Comparison of ENCODE assay signal across 1 cellular context in the genomic region with DNA sequence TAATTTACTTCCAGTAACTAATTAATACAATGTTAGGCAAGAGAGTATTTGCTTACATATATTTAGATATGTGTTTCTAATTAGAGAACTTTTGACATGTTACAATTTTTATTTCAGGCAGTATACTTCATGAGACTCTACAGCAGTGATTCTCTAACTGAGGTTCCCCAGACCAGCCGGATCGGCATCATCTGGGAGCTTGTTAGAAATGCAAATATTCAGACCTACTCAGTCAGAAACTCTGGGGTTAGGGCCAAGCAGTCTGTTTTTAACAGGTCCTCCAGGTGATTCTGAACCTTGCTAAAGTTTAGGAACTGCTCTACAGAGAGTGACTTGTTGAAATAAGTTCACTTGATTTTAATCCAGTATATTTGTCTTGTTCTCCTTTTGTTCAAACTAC.
TF ChIP-seq lines count a peak whose summit lies in the region.

No MANE protein-coding gene starts in this region.

TF ChIP-seq in HepG2, 621 proteins besides CTCF, POLR2A, EP300 and RAD21:
- TF ChIP-seq, protein P1, sequence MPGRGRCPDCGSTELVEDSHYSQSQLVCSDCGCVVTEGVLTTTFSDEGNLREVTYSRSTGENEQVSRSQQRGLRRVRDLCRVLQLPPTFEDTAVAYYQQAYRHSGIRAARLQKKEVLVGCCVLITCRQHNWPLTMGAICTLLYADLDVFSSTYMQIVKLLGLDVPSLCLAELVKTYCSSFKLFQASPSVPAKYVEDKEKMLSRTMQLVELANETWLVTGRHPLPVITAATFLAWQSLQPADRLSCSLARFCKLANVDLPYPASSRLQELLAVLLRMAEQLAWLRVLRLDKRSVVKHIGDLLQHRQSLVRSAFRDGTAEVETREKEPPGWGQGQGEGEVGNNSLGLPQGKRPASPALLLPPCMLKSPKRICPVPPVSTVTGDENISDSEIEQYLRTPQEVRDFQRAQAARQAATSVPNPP (CRISPR knock-in tag; IDR thresholded peaks at IDR 0.05), result no peak
- TF ChIP-seq SP140L (CRISPR knock-in tag; IDR thresholded peaks at IDR 0.05; ENCODE audit: borderline replicate concordance), result no peak
- no peak for TF ChIP-seq ZMAT3 (CRISPR knock-in tag; conservative IDR thresholded peaks at IDR 0.05)
- no peak for TF ChIP-seq HOXA3 (CRISPR knock-in tag; IDR thresholded peaks at IDR 0.05)
- TF ChIP-seq, protein P2, sequence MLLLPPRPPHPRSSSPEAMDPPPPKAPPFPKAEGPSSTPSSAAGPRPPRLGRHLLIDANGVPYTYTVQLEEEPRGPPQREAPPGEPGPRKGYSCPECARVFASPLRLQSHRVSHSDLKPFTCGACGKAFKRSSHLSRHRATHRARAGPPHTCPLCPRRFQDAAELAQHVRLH (CRISPR knock-in tag; IDR thresholded peaks at IDR 0.05; ENCODE audit: borderline replicate concordance, low read depth), result no peak
- no peak for TF ChIP-seq HDAC6 (IDR thresholded peaks at IDR 0.05; ENCODE audit: low read depth, low read length)
- TF ChIP-seq NFIB (CRISPR knock-in tag; IDR thresholded peaks at IDR 0.05; ENCODE audit: borderline replicate concordance), result no peak
- no peak for TF ChIP-seq ZNF720 (CRISPR knock-in tag; IDR thresholded peaks at IDR 0.05)
- TF ChIP-seq ZNF879 (CRISPR knock-in tag; IDR thresholded peaks at IDR 0.05), result no peak
- TF ChIP-seq ZNF615 (CRISPR knock-in tag; IDR thresholded peaks at IDR 0.05; ENCODE audit: borderline replicate concordance), result no peak
- TF ChIP-seq ZNF670 (CRISPR knock-in tag; IDR thresholded peaks at IDR 0.05; ENCODE audit: borderline replicate concordance), result no peak
- no peak for TF ChIP-seq MIXL1 (CRISPR knock-in tag; IDR thresholded peaks at IDR 0.05)
- no peak for TF ChIP-seq MTA3 (CRISPR knock-in tag; IDR thresholded peaks at IDR 0.05)
- TF ChIP-seq AKAP8 (CRISPR knock-in tag; IDR thresholded peaks at IDR 0.05), result no peak
- TF ChIP-seq, protein P3, sequence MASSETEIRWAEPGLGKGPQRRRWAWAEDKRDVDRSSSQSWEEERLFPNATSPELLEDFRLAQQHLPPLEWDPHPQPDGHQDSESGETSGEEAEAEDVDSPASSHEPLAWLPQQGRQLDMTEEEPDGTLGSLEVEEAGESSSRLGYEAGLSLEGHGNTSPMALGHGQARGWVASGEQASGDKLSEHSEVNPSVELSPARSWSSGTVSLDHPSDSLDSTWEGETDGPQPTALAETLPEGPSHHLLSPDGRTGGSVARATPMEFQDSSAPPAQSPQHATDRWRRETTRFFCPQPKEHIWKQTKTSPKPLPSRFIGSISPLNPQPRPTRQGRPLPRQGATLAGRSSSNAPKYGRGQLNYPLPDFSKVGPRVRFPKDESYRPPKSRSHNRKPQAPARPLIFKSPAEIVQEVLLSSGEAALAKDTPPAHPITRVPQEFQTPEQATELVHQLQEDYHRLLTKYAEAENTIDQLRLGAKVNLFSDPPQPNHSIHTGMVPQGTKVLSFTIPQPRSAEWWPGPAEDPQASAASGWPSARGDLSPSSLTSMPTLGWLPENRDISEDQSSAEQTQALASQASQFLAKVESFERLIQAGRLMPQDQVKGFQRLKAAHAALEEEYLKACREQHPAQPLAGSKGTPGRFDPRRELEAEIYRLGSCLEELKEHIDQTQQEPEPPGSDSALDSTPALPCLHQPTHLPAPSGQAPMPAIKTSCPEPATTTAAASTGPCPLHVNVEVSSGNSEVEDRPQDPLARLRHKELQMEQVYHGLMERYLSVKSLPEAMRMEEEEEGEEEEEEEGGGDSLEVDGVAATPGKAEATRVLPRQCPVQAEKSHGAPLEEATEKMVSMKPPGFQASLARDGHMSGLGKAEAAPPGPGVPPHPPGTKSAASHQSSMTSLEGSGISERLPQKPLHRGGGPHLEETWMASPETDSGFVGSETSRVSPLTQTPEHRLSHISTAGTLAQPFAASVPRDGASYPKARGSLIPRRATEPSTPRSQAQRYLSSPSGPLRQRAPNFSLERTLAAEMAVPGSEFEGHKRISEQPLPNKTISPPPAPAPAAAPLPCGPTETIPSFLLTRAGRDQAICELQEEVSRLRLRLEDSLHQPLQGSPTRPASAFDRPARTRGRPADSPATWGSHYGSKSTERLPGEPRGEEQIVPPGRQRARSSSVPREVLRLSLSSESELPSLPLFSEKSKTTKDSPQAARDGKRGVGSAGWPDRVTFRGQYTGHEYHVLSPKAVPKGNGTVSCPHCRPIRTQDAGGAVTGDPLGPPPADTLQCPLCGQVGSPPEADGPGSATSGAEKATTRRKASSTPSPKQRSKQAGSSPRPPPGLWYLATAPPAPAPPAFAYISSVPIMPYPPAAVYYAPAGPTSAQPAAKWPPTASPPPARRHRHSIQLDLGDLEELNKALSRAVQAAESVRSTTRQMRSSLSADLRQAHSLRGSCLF (CRISPR knock-in tag; IDR thresholded peaks at IDR 0.05; ENCODE audit: borderline replicate concordance), result no peak
- TF ChIP-seq CENPT (CRISPR knock-in tag; IDR thresholded peaks at IDR 0.05; ENCODE audit: low read depth), result no peak
- TF ChIP-seq, protein P4, sequence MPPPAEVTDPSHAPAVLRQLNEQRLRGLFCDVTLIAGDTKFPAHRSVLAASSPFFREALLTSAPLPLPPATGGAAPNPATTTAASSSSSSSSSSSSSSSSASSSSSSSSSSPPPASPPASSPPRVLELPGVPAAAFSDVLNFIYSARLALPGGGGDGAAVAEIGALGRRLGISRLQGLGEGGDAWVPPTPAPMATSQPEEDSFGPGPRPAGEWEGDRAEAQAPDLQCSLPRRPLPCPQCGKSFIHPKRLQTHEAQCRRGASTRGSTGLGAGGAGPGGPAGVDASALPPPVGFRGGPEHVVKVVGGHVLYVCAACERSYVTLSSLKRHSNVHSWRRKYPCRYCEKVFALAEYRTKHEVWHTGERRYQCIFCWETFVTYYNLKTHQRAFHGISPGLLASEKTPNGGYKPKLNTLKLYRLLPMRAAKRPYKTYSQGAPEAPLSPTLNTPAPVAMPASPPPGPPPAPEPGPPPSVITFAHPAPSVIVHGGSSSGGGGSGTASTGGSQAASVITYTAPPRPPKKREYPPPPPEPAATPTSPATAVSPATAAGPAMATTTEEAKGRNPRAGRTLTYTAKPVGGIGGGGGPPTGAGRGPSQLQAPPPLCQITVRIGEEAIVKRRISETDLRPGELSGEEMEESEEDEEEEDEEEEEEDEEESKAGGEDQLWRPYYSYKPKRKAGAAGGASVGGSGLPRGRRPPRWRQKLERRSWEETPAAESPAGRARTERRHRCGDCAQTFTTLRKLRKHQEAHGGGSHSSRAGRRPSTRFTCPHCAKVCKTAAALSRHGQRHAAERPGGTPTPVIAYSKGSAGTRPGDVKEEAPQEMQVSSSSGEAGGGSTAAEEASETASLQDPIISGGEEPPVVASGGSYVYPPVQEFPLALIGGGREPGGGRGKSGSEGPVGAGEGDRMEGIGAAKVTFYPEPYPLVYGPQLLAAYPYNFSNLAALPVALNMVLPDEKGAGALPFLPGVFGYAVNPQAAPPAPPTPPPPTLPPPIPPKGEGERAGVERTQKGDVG (CRISPR knock-in tag; IDR thresholded peaks at IDR 0.05; ENCODE audit: borderline replicate concordance), result no peak
- TF ChIP-seq SRSF9 (IDR thresholded peaks at IDR 0.05; ENCODE audit: borderline replicate concordance, insufficient read depth, low read depth, low read length, poor library complexity, severe bottlenecking), result no peak
